9 cellular contexts compared by ENCODE assay signal in genomic region chr1:151056574-151056973, GRCh38. TPM values are rescaled to one million over a fixed set of nuclear protein-coding genes. Genes with fewer than 3 reads are reported as not detected.
DNase-seq lines count a peak whose midpoint lies in the region; ATAC-seq and TF ChIP-seq lines count a peak whose summit lies in the region.
"Had no signal": no experiment of that assay in that cellular context is flagged by ENCODE, and none has a peak within 500 bp of the region (broad histone marks: within the 10 kb centered on the region; RNA-seq: fewer than 3 reads in every experiment).

No MANE protein-coding gene starts in this region.

- H3K36me3 ChIP-seq in CD8-positive, alpha-beta memory T cell (ENCODE audit: insufficient read depth, low read length) = peaks cover 51% of the 10 kb centered on the region
- peaks cover 46% of the 10 kb centered on the region for H3K36me3 ChIP-seq in PC-3 (ENCODE audit: low read depth, low read length)
- H3K36me3 ChIP-seq in prostate gland = peaks cover 6 to 13% of the 10 kb centered on the region in 2 donors

- CTCF ChIA-PET in CD8-positive, alpha-beta memory T cell (lab: Charles Lee) = interaction anchor here (1.1 to 9.5 kb wide), 6 partner anchors 10 to 50 kb away, joined by 3 to 94 read pairs (median 34); partner anchors contain the start of genes C1orf56, GABPB2 and MINDY1
- CTCF ChIA-PET in PC-3 (lab: Charles Lee) = no interaction called here

- H4K20me1 ChIP-seq in PC-3 (ENCODE audit: low read length) = peaks cover 25% of the 10 kb centered on the region; the same call in 1 of the 2 replicates

- ATAC-seq in PC-3 (no peak), HG03108 (IDR thresholded peaks at IDR 0.05; ENCODE audit: unreplicated experiment) (no peak), HG02981 (IDR thresholded peaks at IDR 0.05; ENCODE audit: unreplicated experiment) (no peak)

- no peak overlapping the region for H2AFZ ChIP-seq in PC-3 (ENCODE audit: low read length)

- H3K36me3 Mint-ChIP-seq in CD8-positive, alpha-beta memory T cell = peaks cover 25 to 80% (median 31%) of the 10 kb centered on the region in 3 donors

- TF ChIP-seq CTCF in PC-3 (conservative IDR thresholded peaks at IDR 0.05; ENCODE audit: low read depth, low read length) (no peak), epithelial cell of esophagus (IDR thresholded peaks at IDR 0.05; ENCODE audit: insufficient read depth, low read depth, low read length, missing control alignments) (no peak), prostate gland (IDR thresholded peaks at IDR 0.05) (no peak)

- H3K4me3 ChIP-seq in CD8-positive, alpha-beta memory T cell (ENCODE audit: low read length) = peak overlapping the region; percentile 92
- H3K4me3 ChIP-seq in PC-3 (ENCODE audit: low read length) (no peak overlapping the region), epithelial cell of esophagus (ENCODE audit: low read length) (peak overlapping the region; percentile 25), prostate gland (no peak overlapping the region)

- peaks cover 65 to 81% (median 75%) of the 10 kb centered on the region in 3 donors for H3K4me1 Mint-ChIP-seq in CD8-positive, alpha-beta memory T cell

- peaks cover 43% of the 10 kb centered on the region for H3K4me1 ChIP-seq in CD8-positive, alpha-beta memory T cell (ENCODE audit: insufficient read depth, low read length)
- peaks cover 31% of the 10 kb centered on the region for H3K4me1 ChIP-seq in PC-3 (ENCODE audit: insufficient read depth, low read length)
- H3K4me1 ChIP-seq in prostate gland (replicated peaks) = peaks cover 21% of the 10 kb centered on the region

- peaks cover 3% of the 10 kb centered on the region for H3F3A ChIP-seq in PC-3 (ENCODE audit: low read length, unreplicated experiment)

- DNase-seq in CD8-positive, alpha-beta memory T cell = no peak
- DNase-seq in PC-3 (no peak), epithelial cell of esophagus (ENCODE audit: low read depth) (no peak), prostate gland (ENCODE audit: low spot score) (peak; percentile 18), NCI-H1694 treated with DMSO at 0.1 percent for 48 hours (lab: John Stamatoyannopoulos, UW) (no peak), midbrain (lab: John Stamatoyannopoulos, UW) (no peak)
- DNase-seq: NCI-H510A treated with DMSO at 0.1 percent for 48 hours had no signal

- no peaks in the 10 kb centered on the region for H3K9me3 Mint-ChIP-seq in CD8-positive, alpha-beta memory T cell

- H3K27ac ChIP-seq in CD8-positive, alpha-beta memory T cell (ENCODE audit: low read depth, low read length) = peak overlapping the region; percentile 98
- no peak overlapping the region for H3K27ac ChIP-seq in PC-3 (ENCODE audit: low read length)
- H3K27ac ChIP-seq in prostate gland = peak overlapping the region; percentile 95

- no peaks in the 10 kb centered on the region for H3K9me3 ChIP-seq in CD8-positive, alpha-beta memory T cell (ENCODE audit: low read length)
- no peaks in the 10 kb centered on the region for H3K9me3 ChIP-seq in PC-3 (ENCODE audit: low read length)
- no peaks in the 10 kb centered on the region for H3K9me3 ChIP-seq in prostate gland

- TF ChIP-seq POLR2A in prostate gland (IDR thresholded peaks at IDR 0.05) = no peak

- no peaks in the 10 kb centered on the region for H3K27me3 Mint-ChIP-seq in CD8-positive, alpha-beta memory T cell

- POLR2A ChIA-PET in CD8-positive, alpha-beta memory T cell (lab: Charles Lee) = interaction anchor here (0.6 to 8.1 kb wide), 4 partner anchors 8 to 288 kb away, joined by 3 to 88 read pairs (median 4); partner anchors contain the start of gene C1orf56
- POLR2A ChIA-PET in PC-3 (lab: Charles Lee; ENCODE audit: unreplicated experiment) = no interaction called here

- H3K4me2 ChIP-seq in PC-3 (ENCODE audit: low read length) = peak overlapping the region; percentile 23

- no peak overlapping the region for H3K9ac ChIP-seq in PC-3 (ENCODE audit: low read length)

- no peaks in the 10 kb centered on the region for H3K9me2 ChIP-seq in PC-3 (replicated peaks; ENCODE audit: low read length)

- H3K4me3 Mint-ChIP-seq in CD8-positive, alpha-beta memory T cell = peak overlapping the region; percentile 95 to 100 (median 99)

- peaks cover 70% of the 10 kb centered on the region for H3K79me2 ChIP-seq in PC-3 (ENCODE audit: low read length)

- intact Hi-C loops in PC-3 (cut with micrococcal nuclease) (no loop called here), prostate gland (cut with DNase I) (no loop called here)

- 25% methylated on average over 3 of the region's 3 CpGs for WGBS in prostate gland

- no peaks in the 10 kb centered on the region for H3K27me3 ChIP-seq in CD8-positive, alpha-beta memory T cell (ENCODE audit: insufficient read depth, low read length, poor library complexity, severe bottlenecking)
- H3K27me3 ChIP-seq in PC-3 (ENCODE audit: low read length) = no peaks in the 10 kb centered on the region
- H3K27me3 ChIP-seq in prostate gland (replicated peaks; ENCODE audit: insufficient read depth) = no peaks in the 10 kb centered on the region

- peak overlapping the region; percentile 94 to 99 (median 98) for H3K27ac Mint-ChIP-seq in CD8-positive, alpha-beta memory T cell

- BruUV-seq in PC-3 (replicated peaks; lab: Mats Ljungman, UMichigan) = no TSS peak

RNA-seq across cellular contexts. Expression of gene CDC42SE1, which starts 2.8 kb away (rescaled TPM):
- total RNA-seq in CD8-positive, alpha-beta memory T cell = 100 to 1,000 TPM; 201 to 213 TPM
- 104 TPM for polyA plus RNA-seq in CD8-positive, alpha-beta memory T cell
- total RNA-seq in PC-3 (2014; rRNA removed) = 60.8 and 61.4 TPM in 2 replicates
- 10 to 100 TPM; 66.6 to 67.4 TPM for total RNA-seq in prostate gland

RNA-seq across cellular contexts. Expression of gene MLLT11, which starts 3.6 kb away (rescaled TPM):
- total RNA-seq in CD8-positive, alpha-beta memory T cell = 1 to 10 TPM; 3.3 to 3.9 TPM
- polyA plus RNA-seq in CD8-positive, alpha-beta memory T cell = 4.7 TPM
- total RNA-seq in PC-3 (2014; rRNA removed) (12.3 and 14.1 TPM in 2 replicates), prostate gland (1 to 10 TPM in 1 of 2 donors, under 1 TPM in 1; 0.64 to 1.9 TPM)

RNA-seq across cellular contexts. Expression of gene C1orf56, which starts 9.0 kb away (rescaled TPM):
- 1 to 10 TPM; 1.6 to 2.3 TPM for total RNA-seq in CD8-positive, alpha-beta memory T cell
- polyA plus RNA-seq in CD8-positive, alpha-beta memory T cell = 2.7 TPM
- total RNA-seq in PC-3 (2014; rRNA removed) (2.8 and 3.8 TPM in 2 replicates), prostate gland (10 to 100 TPM; 17.3 to 17.7 TPM)

RNA-seq across cellular contexts. Expression of gene GABPB2, which starts 14.0 kb away (rescaled TPM):
- 10 to 100 TPM; 19.2 to 19.4 TPM for total RNA-seq in CD8-positive, alpha-beta memory T cell
- polyA plus RNA-seq in CD8-positive, alpha-beta memory T cell = 16.0 TPM
- 6.4 and 6.9 TPM in 2 replicates for total RNA-seq in PC-3 (2014; rRNA removed)
- total RNA-seq in prostate gland = 10 to 100 TPM; 14.7 to 23.5 TPM

RNA-seq across cellular contexts. Expression of gene BNIPL, which starts 20.2 kb away (rescaled TPM):
- total RNA-seq in CD8-positive, alpha-beta memory T cell = 1 to 10 TPM in 1 of 2 experiments, under 1 TPM in 1; 0.75 to 1.3 TPM
- 0.08 TPM for polyA plus RNA-seq in CD8-positive, alpha-beta memory T cell
- total RNA-seq in PC-3 (2014; rRNA removed) (0.51 and 2.4 TPM in 2 replicates), prostate gland (10 to 100 TPM; 13.2 to 14.8 TPM)

Comparison
In these comparisons a context has a peak if more than half of its experiments do, and no peak if none do; other contexts are left out.
1. H3K4me3 ChIP-seq: peak in CD8-positive, alpha-beta memory T cell (single experiment) and epithelial cell of esophagus (single experiment); none in PC-3 (single experiment) and prostate gland (0 of 2).